ENCODE assay signal across 14 cellular contexts in genomic region chr1:194629011-194629410, GRCh38.
A peak's percentile ranks its signal among the peaks of the same experiment; 100 is the strongest.
DNase-seq lines count a peak whose midpoint lies in the region; ATAC-seq and TF ChIP-seq lines count a peak whose summit lies in the region.
"Had no signal": no experiment of that assay in that cellular context is flagged by ENCODE, and none has a peak within 500 bp of the region (broad histone marks: within the 10 kb centered on the region; RNA-seq: fewer than 3 reads in every experiment).

No MANE protein-coding gene starts in this region.

- in situ Hi-C loops in astrocyte of the spinal cord (cut with HindIII; ENCODE audit: low sequenced_read_pairs), result no loop called here

- ATAC-seq in foreskin keratinocyte, result peak; percentile 44
- ATAC-seq in esophagus mucosa, result no peak
- ATAC-seq: HCT116 had no signal

- H3K27ac Mint-ChIP-seq in HFFc6, result no peak overlapping the region
- H3K27ac Mint-ChIP-seq: B cell; CD4-positive, alpha-beta T cell had no signal

- H3K36me3 Mint-ChIP-seq in HFFc6 (ENCODE audit: low read depth), result peaks cover 5% of the 10 kb centered on the region; the same call in 1 of the 2 replicates

- no peaks in the 10 kb centered on the region for H3K4me1 Mint-ChIP-seq in HFFc6 (ENCODE audit: low read depth)
- H3K4me1 Mint-ChIP-seq: B cell had no signal

- DNase-seq in A172 (ENCODE audit: low spot score) (peak; percentile 11), HFFc6 (peak; percentile 3), astrocyte of the spinal cord (ENCODE audit: low read depth, low spot score) (peak; percentile 1), foreskin keratinocyte (peak; percentile 64 to 81)
- DNase-seq in activated CD4-positive, alpha-beta T cell treated with anti-CD3 and anti-CD28 coated beads, Interleukin-2, amount 50 U/mL, for 1 hour, result no peak
- DNase-seq in stimulated activated CD4-positive, alpha-beta T cell treated with anti-CD3 and anti-CD28 coated beads, Interleukin-2, amount 100 ng/mL, for 48 hours, result no peak
- DNase-seq: C1 segment of cervical spinal cord; Calu3; CD4-positive, alpha-beta T cell; DMS 273 treated with DMSO at 0.1 percent for 48 hours had no signal

- no peaks in the 10 kb centered on the region; the same call in none of the 2 replicates for H3K27me3 Mint-ChIP-seq in HFFc6 (ENCODE audit: insufficient read depth)
- H3K27me3 Mint-ChIP-seq: B cell; CD4-positive, alpha-beta T cell had no signal

- H3K4me3 Mint-ChIP-seq in HFFc6, result no peak overlapping the region
- H3K4me3 Mint-ChIP-seq: B cell; CD4-positive, alpha-beta T cell had no signal

- H3K4me1 ChIP-seq in foreskin keratinocyte, result no peaks in the 10 kb centered on the region

- TF ChIP-seq CTCF in HFFc6 (IDR thresholded peaks at IDR 0.05), result no peak
- no peak for TF ChIP-seq CTCF in astrocyte of the spinal cord (IDR thresholded peaks at IDR 0.05; ENCODE audit: low read depth, low read length)
- no peak for TF ChIP-seq CTCF in foreskin keratinocyte (conservative IDR thresholded peaks at IDR 0.05)

- H3K27me3 ChIP-seq in foreskin keratinocyte, result no peaks in the 10 kb centered on the region

- no peak overlapping the region for H3K27ac ChIP-seq in foreskin keratinocyte
- H3K27ac ChIP-seq: HL-60 had no signal

- no peak overlapping the region for H3K4me3 ChIP-seq in astrocyte of the spinal cord (ENCODE audit: low read depth, low read length)

- H3K9me3 Mint-ChIP-seq in HFFc6, result peaks cover 18% of the 10 kb centered on the region
- H3K9me3 Mint-ChIP-seq: CD4-positive, alpha-beta T cell had no signal

Comparison
In these comparisons a context has a peak if more than half of its experiments do, and no peak if none do; other contexts are left out.
1. DNase-seq: peak in A172 (single experiment), HFFc6 (single experiment), astrocyte of the spinal cord (single experiment) and foreskin keratinocyte (2 of 2); none in activated CD4-positive, alpha-beta T cell treated with anti-CD3 and anti-CD28 coated beads, Interleukin-2, amount 50 U/mL, for 1 hour (single experiment) and stimulated activated CD4-positive, alpha-beta T cell treated with anti-CD3 and anti-CD28 coated beads, Interleukin-2, amount 100 ng/mL, for 48 hours (0 of 2).